Comparison of ENCODE assay signal across 6 cellular contexts in the genomic region with DNA sequence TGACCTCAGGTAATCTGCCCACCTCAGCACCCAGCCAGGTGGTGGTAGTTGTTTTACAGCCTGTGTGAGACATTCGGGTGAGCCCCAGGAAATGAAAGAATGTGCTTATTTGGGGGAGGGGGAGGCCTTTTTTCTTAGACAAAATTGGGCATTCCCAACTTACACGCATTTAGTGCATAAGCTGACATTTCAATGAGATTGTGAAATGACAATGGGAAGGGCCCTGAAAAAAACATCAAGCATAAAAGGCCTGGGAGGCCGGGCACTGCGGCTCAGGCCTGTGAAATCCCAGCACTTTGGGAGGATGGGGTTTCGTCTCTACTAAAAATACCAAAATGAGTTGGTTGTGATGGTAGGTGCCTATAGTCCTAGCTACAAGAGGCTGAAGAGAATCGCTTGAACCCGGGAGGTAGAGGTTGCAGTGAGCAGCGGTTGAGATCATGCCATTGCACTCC. TPM values are rescaled to one million over a fixed set of nuclear protein-coding genes. Genes with fewer than 3 reads are reported as not detected.
A peak's percentile ranks its signal among the peaks of the same experiment; 100 is the strongest.
DNase-seq lines count a peak whose midpoint lies in the region; ATAC-seq, FAIRE-seq and TF ChIP-seq lines count a peak whose summit lies in the region.

No MANE protein-coding gene starts in this region.

- H3K4me2 ChIP-seq in KMS-11 (no peak overlapping the region), astrocyte (ENCODE audit: low read length) (peak overlapping the region; percentile 87)

- TF ChIP-seq CTCF in KMS-11 (conservative IDR thresholded peaks at IDR 0.05; ENCODE audit: low read depth, low read length) (no peak), astrocyte (IDR thresholded peaks at IDR 0.05; ENCODE audit: insufficient read depth, low read depth, low read length) (no peak)

- no peak overlapping the region for H3K4me3 ChIP-seq in CD8-positive, alpha-beta memory T cell (ENCODE audit: low read length)
- H3K4me3 ChIP-seq in KMS-11 (IDR thresholded peaks at IDR 0.05; ENCODE audit: insufficient read depth, low read depth, low read length) (no peak overlapping the region), astrocyte (ENCODE audit: insufficient read depth, low read depth, low read length) (no peak overlapping the region)

- peaks cover 40% of the 10 kb centered on the region for H3K79me2 ChIP-seq in KMS-11 (ENCODE audit: insufficient read depth, low read depth)
- peaks cover 43% of the 10 kb centered on the region for H3K79me2 ChIP-seq in astrocyte (ENCODE audit: insufficient read depth, low read length)

- peaks cover 41 to 56% (median 55%) of the 10 kb centered on the region in 3 donors for H3K4me1 Mint-ChIP-seq in CD8-positive, alpha-beta memory T cell
- H3K4me1 Mint-ChIP-seq in astrocyte (ENCODE audit: low read depth, unreplicated experiment) = peaks cover 22% of the 10 kb centered on the region

- no peak overlapping the region for H3K27ac ChIP-seq in CD8-positive, alpha-beta memory T cell (ENCODE audit: low read depth, low read length)
- H3K27ac ChIP-seq in KMS-11 (peak overlapping the region; percentile 83; the same call in 1 of the 2 replicates), astrocyte (ENCODE audit: low read depth, low read length) (no peak overlapping the region)

- no peak overlapping the region for H2AFZ ChIP-seq in KMS-11 (ENCODE audit: low read depth)
- H2AFZ ChIP-seq in astrocyte (ENCODE audit: low read depth, low read length) = no peak overlapping the region

- no peak for FAIRE-seq in astrocyte (lab: Jason Lieb, UNC)

- ATAC-seq in GM18505 (IDR thresholded peaks at IDR 0.05; ENCODE audit: unreplicated experiment) (no peak), Right ventricle myocardium superior (ENCODE audit: poor library complexity) (no peak), GM21528 (IDR thresholded peaks at IDR 0.05; ENCODE audit: low FRiP score, unreplicated experiment) (no peak)

- H3K27me3 Mint-ChIP-seq in CD8-positive, alpha-beta memory T cell = no peaks in the 10 kb centered on the region
- H3K27me3 Mint-ChIP-seq in astrocyte (ENCODE audit: low read depth, unreplicated experiment) = no peaks in the 10 kb centered on the region

- H3K27ac Mint-ChIP-seq in CD8-positive, alpha-beta memory T cell = peak overlapping the region in 7 of 8 donors; percentile 29 to 95 (median 66)
- H3K27ac Mint-ChIP-seq in astrocyte (ENCODE audit: unreplicated experiment) = peak overlapping the region; percentile 12

- no peaks in the 10 kb centered on the region for H3K9me3 Mint-ChIP-seq in CD8-positive, alpha-beta memory T cell
- H3K9me3 Mint-ChIP-seq in astrocyte (ENCODE audit: unreplicated experiment) = no peaks in the 10 kb centered on the region

- H3K27me3 ChIP-seq in CD8-positive, alpha-beta memory T cell (ENCODE audit: insufficient read depth, low read length, poor library complexity, severe bottlenecking) = no peaks in the 10 kb centered on the region
- H3K27me3 ChIP-seq in KMS-11 (ENCODE audit: insufficient read depth, low read depth) (no peaks in the 10 kb centered on the region), astrocyte (ENCODE audit: insufficient read depth, low read length) (no peaks in the 10 kb centered on the region)

- H3K36me3 ChIP-seq in CD8-positive, alpha-beta memory T cell (ENCODE audit: insufficient read depth, low read length) = peaks cover 40% of the 10 kb centered on the region
- H3K36me3 ChIP-seq in KMS-11 (ENCODE audit: insufficient read depth) (peaks cover 44% of the 10 kb centered on the region), astrocyte (ENCODE audit: insufficient read depth, low read length) (peaks cover 45% of the 10 kb centered on the region)

- intact Hi-C loops in Right ventricle myocardium superior (cut with DNase I) = loop anchor here (10.0 kb wide), 1 partner anchor 102 kb away; no protein-coding TSS in a partner anchor

- POLR2A ChIA-PET in CD8-positive, alpha-beta memory T cell (lab: Charles Lee) = no interaction called here

- CTCF ChIA-PET in CD8-positive, alpha-beta memory T cell (lab: Charles Lee) = no interaction called here

- peaks cover 45% of the 10 kb centered on the region for H4K20me1 ChIP-seq in KMS-11 (ENCODE audit: insufficient read depth)
- H4K20me1 ChIP-seq in astrocyte (ENCODE audit: insufficient read depth, low read length) = peaks cover 63% of the 10 kb centered on the region

- H3K9me3 ChIP-seq in CD8-positive, alpha-beta memory T cell (ENCODE audit: low read length) = no peaks in the 10 kb centered on the region
- H3K9me3 ChIP-seq in astrocyte (ENCODE audit: insufficient read depth, low read depth, low read length) = no peaks in the 10 kb centered on the region

- TF ChIP-seq POLR2A in GM18505 (IDR thresholded peaks at IDR 0.05; ENCODE audit: borderline replicate concordance, extremely low read depth, insufficient read depth, insufficient read length) = no peak

- no peak overlapping the region for H3K9ac ChIP-seq in KMS-11
- peak overlapping the region; percentile 4 for H3K9ac ChIP-seq in astrocyte (ENCODE audit: low read length)

- peak overlapping the region in 1 of 7 donors; percentile 48 for H3K4me3 Mint-ChIP-seq in CD8-positive, alpha-beta memory T cell
- H3K4me3 Mint-ChIP-seq in astrocyte (ENCODE audit: unreplicated experiment) = peak overlapping the region; percentile 99

- H3K4me1 ChIP-seq in CD8-positive, alpha-beta memory T cell (ENCODE audit: insufficient read depth, low read length) = peaks cover 28% of the 10 kb centered on the region
- H3K4me1 ChIP-seq in KMS-11 (ENCODE audit: low read depth, poor library complexity, severe bottlenecking) (peaks cover 39% of the 10 kb centered on the region), astrocyte (ENCODE audit: insufficient read depth, low read length) (peaks cover 6% of the 10 kb centered on the region)

- no peak for DNase-seq in CD8-positive, alpha-beta memory T cell
- DNase-seq in astrocyte (ENCODE audit: low read depth) = no peak
- DNase-seq in Right ventricle myocardium superior = no peak

- peaks cover 4 to 77% (median 23%) of the 10 kb centered on the region in 3 donors for H3K36me3 Mint-ChIP-seq in CD8-positive, alpha-beta memory T cell
- peaks cover 42% of the 10 kb centered on the region for H3K36me3 Mint-ChIP-seq in astrocyte (ENCODE audit: low read depth, unreplicated experiment)

RNA-seq across cellular contexts. Expression of a gene that starts 5.0 kb away (rescaled TPM):
- 1,000 to 10,000 TPM; 1,056 to 1,102 TPM for total RNA-seq in CD8-positive, alpha-beta memory T cell
- 245 TPM for polyA plus RNA-seq in CD8-positive, alpha-beta memory T cell
- total RNA-seq in astrocyte (435 and 473 TPM in 2 replicates), Right ventricle myocardium superior (50.2 TPM)

RNA-seq across cellular contexts. Expression of a gene that starts 5.4 kb away (rescaled TPM):
- total RNA-seq in CD8-positive, alpha-beta memory T cell = 10 to 100 TPM; 10.4 to 11.0 TPM
- polyA plus RNA-seq in CD8-positive, alpha-beta memory T cell = 1.3 TPM
- 9.9 and 10.7 TPM in 2 replicates for total RNA-seq in astrocyte
- 6.9 TPM for total RNA-seq in Right ventricle myocardium superior

RNA-seq across cellular contexts. Expression of a gene that starts 38.1 kb away (rescaled TPM):
- 10 to 100 TPM; 24.9 to 27.4 TPM for total RNA-seq in CD8-positive, alpha-beta memory T cell
- polyA plus RNA-seq in CD8-positive, alpha-beta memory T cell = 6.2 TPM
- total RNA-seq in astrocyte (7.6 and 7.9 TPM in 2 replicates), Right ventricle myocardium superior (2.6 TPM)

RNA-seq across cellular contexts. Expression of a gene that starts 38.3 kb away (rescaled TPM):
- total RNA-seq in CD8-positive, alpha-beta memory T cell = 10 to 100 TPM; 39.4 to 42.5 TPM
- 9.4 TPM for polyA plus RNA-seq in CD8-positive, alpha-beta memory T cell
- 17.4 and 17.9 TPM in 2 replicates for total RNA-seq in astrocyte
- 12.9 TPM for total RNA-seq in Right ventricle myocardium superior

RNA-seq across cellular contexts. Expression of a gene that starts 54.3 kb away (rescaled TPM):
- total RNA-seq in CD8-positive, alpha-beta memory T cell = not detected
- polyA plus RNA-seq in CD8-positive, alpha-beta memory T cell = not detected
- total RNA-seq in astrocyte (not detected in 2 replicates), Right ventricle myocardium superior (0.51 TPM)
